22 cellular contexts compared by ENCODE assay signal in the genomic region with DNA sequence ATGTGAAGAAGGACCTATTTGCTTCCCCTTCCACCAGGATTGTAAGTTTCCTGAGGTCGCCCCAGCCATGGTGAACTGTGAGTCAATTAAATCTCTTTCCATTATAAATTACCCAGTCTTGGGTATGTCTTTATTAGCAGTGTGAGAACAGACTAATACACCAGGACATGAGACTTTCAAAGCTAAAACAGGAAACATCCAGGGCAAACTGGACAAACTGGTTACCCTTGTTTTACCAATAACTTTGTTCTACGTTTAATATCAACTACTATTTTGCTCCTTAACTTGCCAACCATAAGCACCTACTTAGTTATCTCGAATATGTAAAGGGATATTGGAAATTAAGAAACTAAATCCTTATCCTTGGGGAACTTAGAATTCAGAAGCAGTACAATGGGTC.
"Had no signal": no experiment of that assay in that cellular context is flagged by ENCODE, and none has a peak within 500 bp of the region (broad histone marks: within the 10 kb centered on the region; RNA-seq: fewer than 3 reads in every experiment).

No MANE protein-coding gene starts in this region.

- H3K36me3 Mint-ChIP-seq: activated naive CD4-positive, alpha-beta T cell treated with anti-CD3 and anti-CD28 coated beads, Interleukin-2, amount 50 U/mL, for 72 hours; natural killer cell treated with Interleukin-12 subunit alpha and Interleukin-12 subunit beta and Interleukin-15 and Interleukin-18, amount 100 ng/mL, for 72 hours had no signal

- H3K27ac ChIP-seq: adrenal gland, cardiac muscle cell, neutrophil, sigmoid colon, spleen, tibial nerve, uterus had no signal

- ATAC-seq: activated CD4-positive, CD25-positive, alpha-beta regulatory T cell treated with anti-CD3 and anti-CD28 coated beads, Interleukin-2, amount 50 U/mL, for 24 hours; activated naive CD4-positive, alpha-beta T cell treated with anti-CD3 and anti-CD28 coated beads, Interleukin-2, amount 50 U/mL, for 72 hours; activated T-cell treated with anti-CD3 and anti-CD28 coated beads, Interleukin-2, amount 50 U/mL, for 72 hours; left colon; lower lobe of right lung; natural killer cell treated with Interleukin-12 subunit alpha and Interleukin-12 subunit beta and Interleukin-15 and Interleukin-18, amount 100 ng/mL, for 72 hours; stimulated activated naive CD8-positive, alpha-beta T cell treated with anti-CD3 and anti-CD28 coated beads, Interleukin-15, Interleukin-2, amounts not matched to agents 100 U/mL and 50 U/mL, for 24 hours had no signal

- H3K27me3 ChIP-seq: adrenal gland, cardiac muscle cell, neutrophil, sigmoid colon, spleen, tibial nerve, uterus had no signal

- H3K36me3 ChIP-seq: adrenal gland, cardiac muscle cell, lower lobe of right lung, neutrophil, sigmoid colon, spleen, tibial nerve, uterus had no signal

- H3K4me3 ChIP-seq: adrenal gland, cardiac muscle cell, lower lobe of right lung, sigmoid colon, spleen, tibial nerve, uterus had no signal

- H3K9me3 ChIP-seq: adrenal gland, lower lobe of right lung, neutrophil, sigmoid colon, spleen, tibial nerve, uterus had no signal

- H3K4me1 ChIP-seq: adrenal gland, sigmoid colon, tibial nerve, uterus had no signal

- DNase-seq: activated CD4-positive, alpha-beta T cell treated with anti-CD3 and anti-CD28 coated beads, Interleukin-2, amount 50 U/mL, for 1 hour; activated CD8-positive, alpha-beta memory T cell treated with anti-CD3 and anti-CD28 coated beads for 24 hours; activated gamma-delta T cell treated with Interleukin-2 at 50 U/mL for 16 hours; activated T-cell treated with anti-CD3 and anti-CD28 coated beads, Interleukin-2, amount 50 U/mL, for 72 hours; adrenal gland; dermis blood vessel endothelial cell; effector memory CD4-positive, alpha-beta T cell; foreskin melanocyte; glutamatergic neuron; hippocampal formation; left colon; lower lobe of right lung; sigmoid colon; spleen; stimulated activated naive CD8-positive, alpha-beta T cell treated with anti-CD3 and anti-CD28 coated beads, Interleukin-15, Interleukin-2, amounts not matched to agents 100 U/mL and 50 U/mL, for 24 hours; uterus had no signal

- H3K27ac Mint-ChIP-seq: activated naive CD4-positive, alpha-beta T cell treated with anti-CD3 and anti-CD28 coated beads, Interleukin-2, amount 50 U/mL, for 72 hours; activated T-cell treated with anti-CD3 and anti-CD28 coated beads, Interleukin-2, amount 50 U/mL, for 72 hours; natural killer cell treated with Interleukin-12 subunit alpha and Interleukin-12 subunit beta and Interleukin-15 and Interleukin-18, amount 100 ng/mL, for 72 hours had no signal

- H3K4me3 Mint-ChIP-seq: activated T-cell treated with anti-CD3 and anti-CD28 coated beads, Interleukin-2, amount 50 U/mL, for 72 hours; natural killer cell treated with Interleukin-12 subunit alpha and Interleukin-12 subunit beta and Interleukin-15 and Interleukin-18, amount 100 ng/mL, for 72 hours had no signal

- H3K9me3 Mint-ChIP-seq: activated naive CD4-positive, alpha-beta T cell treated with anti-CD3 and anti-CD28 coated beads, Interleukin-2, amount 50 U/mL, for 72 hours; activated T-cell treated with anti-CD3 and anti-CD28 coated beads, Interleukin-2, amount 50 U/mL, for 72 hours; natural killer cell treated with Interleukin-12 subunit alpha and Interleukin-12 subunit beta and Interleukin-15 and Interleukin-18, amount 100 ng/mL, for 72 hours had no signal
